1 cellular context compared by ENCODE assay signal in genomic region chr12:30796891-30797371, GRCh38.
A peak's percentile ranks its signal among the peaks of the same experiment; 100 is the strongest.
TF ChIP-seq lines count a peak whose summit lies in the region.

No MANE protein-coding gene starts in this region.

TF ChIP-seq in HEK293, 187 proteins besides CTCF, POLR2A, EP300 and RAD21 (continued from another document):
- no peak for TF ChIP-seq ZNF280D (tag by site-specific recombination; IDR thresholded peaks at IDR 0.05)
- TF ChIP-seq ZNF596 (tag by site-specific recombination; IDR thresholded peaks at IDR 0.05) = no peak
- no peak for TF ChIP-seq YY1 (tag by site-specific recombination; IDR thresholded peaks at IDR 0.05)
- no peak for TF ChIP-seq ZNF624 (tag by site-specific recombination; IDR thresholded peaks at IDR 0.05)
- TF ChIP-seq ZNF324 (tag by site-specific recombination; IDR thresholded peaks at IDR 0.05) = 0 out of 2 replicates have a peak, but pooled peaks have one; percentile 43
- no peak for TF ChIP-seq ZNF138 (tag by site-specific recombination; IDR thresholded peaks at IDR 0.05; ENCODE audit: borderline replicate concordance)
- no peak for TF ChIP-seq ZXDB (tag by site-specific recombination; IDR thresholded peaks at IDR 0.05)
- no peak for TF ChIP-seq ZNF426 (tag by site-specific recombination; IDR thresholded peaks at IDR 0.05)
- 0 out of 2 replicates have a peak, but pooled peaks have one; percentile 49 for TF ChIP-seq PRDM1 (tag by site-specific recombination; IDR thresholded peaks at IDR 0.05)
- no peak for TF ChIP-seq ZNF830 (tag by site-specific recombination; IDR thresholded peaks at IDR 0.05; ENCODE audit: low read depth)
- TF ChIP-seq YY2 (tag by site-specific recombination; IDR thresholded peaks at IDR 0.05) = no peak
- 0 out of 2 replicates have a peak, but pooled peaks have one; percentile 18 for TF ChIP-seq ZBTB17 (tag by site-specific recombination; IDR thresholded peaks at IDR 0.05)
- no peak for TF ChIP-seq ZNF248 (tag by site-specific recombination; IDR thresholded peaks at IDR 0.05)
- TF ChIP-seq ZNF146 (tag by site-specific recombination; IDR thresholded peaks at IDR 0.05) = no peak
- TF ChIP-seq ZNF223 (tag by site-specific recombination; IDR thresholded peaks at IDR 0.05) = peak; percentile 79
- peak; percentile 80 for TF ChIP-seq ZNF335 (tag by site-specific recombination; conservative IDR thresholded peaks at IDR 0.05)
- no peak for TF ChIP-seq ZNF366 (tag by site-specific recombination; conservative IDR thresholded peaks at IDR 0.05)
- peak; percentile 56; the same call in 1 of the 2 replicates for TF ChIP-seq PRDM10 (tag by site-specific recombination; IDR thresholded peaks at IDR 0.05)
- no peak for TF ChIP-seq ZNF747 (tag by site-specific recombination; IDR thresholded peaks at IDR 0.05)
- no peak for TF ChIP-seq ZNF18 (tag by site-specific recombination; IDR thresholded peaks at IDR 0.05)
- no peak for TF ChIP-seq ZNF274 (IDR thresholded peaks at IDR 0.05; ENCODE audit: low read length)
- no peak for TF ChIP-seq ZNF274 (tag by site-specific recombination; IDR thresholded peaks at IDR 0.05; ENCODE audit: borderline replicate concordance)
